Comparison of ENCODE assay signal across 12 cellular contexts in the genomic region with DNA sequence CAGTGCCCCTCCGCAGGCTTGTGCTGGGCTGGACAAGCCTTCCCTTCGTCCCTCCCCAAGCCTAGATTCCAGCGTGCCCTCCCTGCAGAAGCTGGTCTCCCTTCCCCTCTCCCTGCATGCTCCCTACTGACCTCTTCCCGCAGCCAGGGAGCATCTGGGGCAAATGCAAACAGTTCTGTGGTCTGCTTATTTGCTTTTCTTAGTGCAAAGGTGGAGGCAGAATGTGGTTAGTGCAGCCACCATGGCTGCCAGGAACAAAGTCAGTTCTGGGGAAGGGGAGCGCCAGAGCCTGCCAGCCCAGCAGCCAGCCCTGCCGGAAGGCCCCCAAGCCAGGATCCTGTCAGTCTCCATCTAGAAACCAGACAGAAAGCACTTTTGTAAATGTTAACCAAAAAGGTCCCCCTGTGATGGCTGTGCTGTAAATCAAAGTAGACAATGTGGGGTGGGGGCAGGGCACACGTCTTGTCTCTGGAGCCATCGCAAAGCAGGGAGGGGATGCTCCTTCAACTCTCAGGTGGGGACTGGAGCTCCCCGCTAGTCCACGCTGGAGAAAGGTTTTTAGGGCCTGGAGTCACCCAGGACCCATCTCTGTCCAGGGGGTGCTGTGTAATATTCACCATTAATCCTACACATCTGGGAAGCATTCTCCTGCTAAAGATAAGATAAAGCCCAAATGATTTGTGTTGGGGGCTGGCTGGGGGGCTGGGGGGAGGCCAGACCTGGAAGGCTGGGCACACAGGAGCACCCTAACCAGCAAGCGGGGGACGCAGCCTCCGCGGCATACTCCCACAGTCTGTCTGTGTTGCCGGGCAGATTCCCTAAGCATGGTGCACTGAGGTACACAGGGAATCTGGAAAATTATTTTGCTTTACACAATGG. TPM values are rescaled to one million over a fixed set of nuclear protein-coding genes. Genes with fewer than 3 reads are reported as not detected.
DNase-seq lines count a peak whose midpoint lies in the region; ATAC-seq and TF ChIP-seq lines count a peak whose summit lies in the region.
"Had no signal": no experiment of that assay in that cellular context is flagged by ENCODE, and none has a peak within 500 bp of the region (broad histone marks: within the 10 kb centered on the region; RNA-seq: fewer than 3 reads in every experiment).

No MANE protein-coding gene starts in this region.

- 26 to 62% (median 51%) methylated on average over 15 of the region's 15 CpGs for WGBS in stomach, 5 donors

- no peaks in the 10 kb centered on the region for H3K27me3 ChIP-seq in stomach
- H3K27me3 ChIP-seq: tibial nerve had no signal

- TF ChIP-seq POLR2A in stomach (IDR thresholded peaks at IDR 0.05), result peak in 1 of 4 donors; percentile 32

- peak overlapping the region; percentile 16 to 37 (median 22) for H3K4me3 ChIP-seq in stomach
- H3K4me3 ChIP-seq: tibial nerve had no signal

- DNase-seq in DMS79 treated with DMSO at 0.1 percent for 48 hours (lab: John Stamatoyannopoulos, UW) (peak; percentile 15), DMS79 (lab: John Stamatoyannopoulos, UW) (no peak), SW480 (ENCODE audit: low spot score) (peak; percentile 55), left lobe of liver (ENCODE audit: low spot score) (peak; percentile 86), stomach (peak; percentile 50), epidermal melanocyte (ENCODE audit: insufficient read length, low spot score) (no peak)
- DNase-seq: NCI-H524 treated with DMSO at 0.1 percent for 48 hours had no signal

- no peaks in the 10 kb centered on the region for H3K9me3 ChIP-seq in stomach
- H3K9me3 ChIP-seq: tibial nerve had no signal

- H3K36me3 ChIP-seq in stomach, result no peaks in the 10 kb centered on the region
- H3K36me3 ChIP-seq: tibial nerve had no signal

- H3K4me1 ChIP-seq in stomach, result peaks cover 5 to 32% (median 24%) of the 10 kb centered on the region in 4 donors
- H3K4me1 ChIP-seq: tibial nerve had no signal

- ATAC-seq in left lobe of liver (peak; percentile 80), GM18907 (IDR thresholded peaks at IDR 0.05; ENCODE audit: unreplicated experiment) (no peak), GM21786 (IDR thresholded peaks at IDR 0.05; ENCODE audit: unreplicated experiment) (no peak)

- peak in 1 of 7 experiments; percentile 11 for TF ChIP-seq CTCF in stomach (IDR thresholded peaks at IDR 0.05)

- TF ChIP-seq EP300 in stomach (IDR thresholded peaks at IDR 0.05), result no peak

- peak overlapping the region; percentile 77 to 84 (median 81) for H3K27ac ChIP-seq in stomach
- H3K27ac ChIP-seq: 22Rv1, epithelial cell of prostate, tibial nerve had no signal

- intact Hi-C loops in stomach (cut with DNase I; ENCODE audit: low total_unique reads), result no loop called here

RNA-seq across cellular contexts. Expression of gene SERP2, which starts 30.9 kb away (rescaled TPM):
- 1.5 TPM for total RNA-seq in left lobe of liver
- 100 to 1,000 TPM in 1 of 5 donors, 1 to 10 TPM in 3, not detected in 1; 1.0 to 255 (median 4.3) TPM for total RNA-seq in stomach
- polyA plus RNA-seq in stomach, result 10 to 100 TPM in 1 of 3 donors, 1 to 10 TPM in 2; 9.3 to 11.0 (median 9.5) TPM

Comparison
In these comparisons a context has a peak if more than half of its experiments do, and no peak if none do; other contexts are left out.
1. DNase-seq: peak in DMS79 treated with DMSO at 0.1 percent for 48 hours (single experiment), SW480 (single experiment), left lobe of liver (single experiment) and stomach (single experiment); none in DMS79 (single experiment) and epidermal melanocyte (single experiment).